ENCODE assay signal across 20 cellular contexts in the genomic region with DNA sequence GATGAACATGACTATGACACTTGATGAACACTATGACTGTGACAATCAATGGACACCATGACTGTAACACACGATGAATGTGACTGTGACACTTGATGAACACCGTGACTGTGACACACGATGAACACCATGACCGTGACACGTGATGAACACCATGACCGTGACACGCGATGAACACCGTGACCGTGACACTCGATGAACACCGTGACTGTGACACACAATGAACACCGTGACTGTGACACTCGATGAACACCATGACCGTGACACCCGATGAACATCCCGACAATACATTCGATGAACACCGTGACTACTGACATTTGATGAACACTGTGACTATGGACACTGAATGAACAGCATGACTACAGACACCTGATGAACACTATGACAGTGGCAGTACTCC. TPM values are rescaled to one million over a fixed set of nuclear protein-coding genes. Genes with fewer than 3 reads are reported as not detected.
DNase-seq lines count a peak whose midpoint lies in the region; ATAC-seq, FAIRE-seq and TF ChIP-seq lines count a peak whose summit lies in the region.
"Had no signal": no experiment of that assay in that cellular context is flagged by ENCODE, and none has a peak within 500 bp of the region (broad histone marks: within the 10 kb centered on the region; RNA-seq: fewer than 3 reads in every experiment).

No MANE protein-coding gene starts in this region.

- H2AFZ ChIP-seq in H1 (ENCODE audit: low read length): no peak overlapping the region

- DNase-seq in GM12891 (ENCODE audit: insufficient read length, low spot score) (no peak), HTR-8/SVneo (ENCODE audit: insufficient read length, low spot score) (no peak), H1 (ENCODE audit: low read depth in 1 of 2, low spot score in 2 of 2) (no peak), urothelium cell line (ENCODE audit: low spot score) (no peak), SJCRH30 (no peak)
- DNase-seq in activated T-cell treated with anti-CD3 and anti-CD28 coated beads, Interleukin-2, amount 50 U/mL, for 4 hours: no peak
- DNase-seq: 8988T; CD4-positive, alpha-beta memory T cell; DMS153; DMS79; GDM1 had no signal

- H3K79me1 ChIP-seq in H1 (ENCODE audit: low read depth, low read length): no peaks in the 10 kb centered on the region

- no peak overlapping the region for H3K4ac ChIP-seq in H1 (replicated peaks; ENCODE audit: insufficient read length, low read depth, low read length)

- no peaks in the 10 kb centered on the region for H4K20me1 ChIP-seq in H1 (replicated peaks in 1 of 2; ENCODE audit: control insufficient read depth in 1 of 2, insufficient read depth in 2 of 2, low read length in 2 of 2)
- H4K20me1 ChIP-seq: BLaER1 had no signal

- H3K9ac ChIP-seq in H1 (replicated peaks in 1 of 4; ENCODE audit: extremely low read depth in 1 of 4, low read depth in 3 of 4, low read length in 3 of 4): peak overlapping the region in 1 of 4 experiments; percentile 45; a peak in 1 of 7 replicates
- H3K9ac ChIP-seq: BLaER1 had no signal

- no peak overlapping the region for H2BK5ac ChIP-seq in H1 (ENCODE audit: low read depth, low read length)

- H3K9me3 Mint-ChIP-seq in activated T-cell treated with anti-CD3 and anti-CD28 coated beads, Interleukin-2, amount 50 U/mL, for 4 hours: no peaks in the 10 kb centered on the region
- H3K9me3 Mint-ChIP-seq: CD4-positive, alpha-beta memory T cell had no signal

- H2BK20ac ChIP-seq in H1 (ENCODE audit: low read length): no peak overlapping the region

- TF ChIP-seq EP300 in H1 (IDR thresholded peaks at IDR 0.05; ENCODE audit: borderline replicate concordance in 1 of 2, low read depth in 2 of 2, low read length in 2 of 2): no peak

- H3K4me3 ChIP-seq in H1 (ENCODE audit: extremely low read depth in 1 of 4, insufficient read depth in 2 of 4, low read depth in 3 of 4, low read length in 4 of 4) (no peak overlapping the region), SJCRH30 (no peak overlapping the region)
- H3K4me3 ChIP-seq: BLaER1, HAP-1 had no signal

- H2BK15ac ChIP-seq in H1 (ENCODE audit: low read length): no peak overlapping the region

- H3K23me2 ChIP-seq in H1 (ENCODE audit: low read depth, low read length): no peaks in the 10 kb centered on the region

- peak; percentile 93 for FAIRE-seq in GM12891 (lab: Jason Lieb, UNC)
- FAIRE-seq in HTR-8/SVneo (lab: Jason Lieb, UNC): peak; percentile 91
- FAIRE-seq in H1 (lab: Jason Lieb, UNC): peak; percentile 7
- peak; percentile 89 for FAIRE-seq in urothelium cell line (lab: Jason Lieb, UNC)
- FAIRE-seq: GM19239 had no signal

- no peak overlapping the region for H4K5ac ChIP-seq in H1 (ENCODE audit: insufficient read length, low read depth, low read length)

- H3K23ac ChIP-seq in H1 (ENCODE audit: insufficient read length): no peak overlapping the region

- 93% methylated on average over 19 of the region's 19 CpGs; no CpG with 5 or more reads in 1 of the 2 experiments for WGBS in H1 (ENCODE audit: extremely low coverage in 1 of 2, insufficient coverage in 1 of 2, insufficient read length in 1 of 2, insufficient replicate concordance in 2 of 2, low coverage in 1 of 2, low lambda C conversion rate in 2 of 2, missing lambda C conversion rate in 1 of 2), 2 experiments

- no peak overlapping the region for H3K4me3 Mint-ChIP-seq in activated T-cell treated with anti-CD3 and anti-CD28 coated beads, Interleukin-2, amount 50 U/mL, for 4 hours
- H3K4me3 Mint-ChIP-seq: CD14-positive monocyte; CD4-positive, alpha-beta memory T cell had no signal

- no peaks in the 10 kb centered on the region for H3K27me3 ChIP-seq in H1 (replicated peaks in 1 of 4; ENCODE audit: control insufficient read depth in 3 of 4, extremely low read depth in 1 of 4, insufficient read depth in 3 of 4, low read length in 3 of 4)
- H3K27me3 ChIP-seq in SJCRH30: no peaks in the 10 kb centered on the region
- H3K27me3 ChIP-seq: BLaER1 had no signal

- H3K4me2 ChIP-seq in H1 (ENCODE audit: insufficient read depth in 1 of 2, low read depth in 2 of 2, low read length in 2 of 2): no peak overlapping the region
- H3K4me2 ChIP-seq: BLaER1 had no signal

- POLR2A ChIA-PET in H1 (lab: Charles Lee; ENCODE audit: partially characterized antibody): interaction anchor here (1.6 kb wide), 1 partner anchor 16 kb away, joined by 3 read pairs; no protein-coding TSS in a partner anchor

- H3K4me1 Mint-ChIP-seq in activated T-cell treated with anti-CD3 and anti-CD28 coated beads, Interleukin-2, amount 50 U/mL, for 4 hours (ENCODE audit: low read depth): no peaks in the 10 kb centered on the region
- H3K4me1 Mint-ChIP-seq: CD14-positive monocyte had no signal

- no peak overlapping the region for H2BK12ac ChIP-seq in H1 (ENCODE audit: low read depth, low read length)

- no peak for TF ChIP-seq RAD21 in H1 (IDR thresholded peaks at IDR 0.05 in 1 of 2, conservative IDR thresholded peaks at IDR 0.05 in 1 of 2; ENCODE audit: low read depth in 2 of 2, low read length in 2 of 2)

- no peak overlapping the region for H2BK120ac ChIP-seq in H1 (replicated peaks; ENCODE audit: low read depth, low read length)

- H3K27me3 Mint-ChIP-seq in activated T-cell treated with anti-CD3 and anti-CD28 coated beads, Interleukin-2, amount 50 U/mL, for 4 hours (ENCODE audit: low read depth): no peaks in the 10 kb centered on the region

- no peak overlapping the region for H3K56ac ChIP-seq in H1 (replicated peaks; ENCODE audit: insufficient read length, low read depth, low read length)

- TF ChIP-seq CTCF in H1 (IDR thresholded peaks at IDR 0.05; ENCODE audit: control extremely low read depth in 1 of 3, insufficient read depth in 1 of 3, low read depth in 1 of 3, low read length in 3 of 3): no peak

- no peaks in the 10 kb centered on the region for H3K36me3 Mint-ChIP-seq in activated T-cell treated with anti-CD3 and anti-CD28 coated beads, Interleukin-2, amount 50 U/mL, for 4 hours (ENCODE audit: insufficient read depth)
- H3K36me3 Mint-ChIP-seq: CD14-positive monocyte; CD4-positive, alpha-beta memory T cell had no signal

- no peak overlapping the region for H4K91ac ChIP-seq in H1 (replicated peaks; ENCODE audit: insufficient read length, low read length)

- CTCF ChIA-PET in H1 (lab: Charles Lee; ENCODE audit: partially characterized antibody): no interaction called here

- H3K27ac ChIP-seq in H1 (ENCODE audit: low read depth, low read length): no peak overlapping the region
- H3K27ac ChIP-seq in SJCRH30: no peak overlapping the region
- H3K27ac ChIP-seq: BLaER1, HL-60 had no signal

- no peak overlapping the region for H4K8ac ChIP-seq in H1 (ENCODE audit: extremely low read depth, insufficient read depth, low read length)

- H3K36me3 ChIP-seq in H1 (ENCODE audit: control insufficient read depth in 2 of 4, insufficient read depth in 4 of 4, low read length in 3 of 4) (no peaks in the 10 kb centered on the region), SJCRH30 (no peaks in the 10 kb centered on the region)
- H3K36me3 ChIP-seq: BLaER1, HAP-1 had no signal

- TF ChIP-seq POLR2A in GM12891 (IDR thresholded peaks at IDR 0.05; ENCODE audit: low read depth, low read length) (no peak), H1 (IDR thresholded peaks at IDR 0.05; ENCODE audit: control extremely low read depth in 1 of 2, low read depth in 2 of 2, low read length in 2 of 2) (no peak)

- ATAC-seq in activated T-cell treated with anti-CD3 and anti-CD28 coated beads, Interleukin-2, amount 50 U/mL, for 4 hours: no peak
- ATAC-seq in HG02763 (IDR thresholded peaks at IDR 0.05; ENCODE audit: unreplicated experiment): no peak

- H2AK5ac ChIP-seq in H1 (ENCODE audit: low read depth, low read length): 0 out of 2 replicates have a peak overlapping the region, but pooled peaks have one; percentile 68

- no peaks in the 10 kb centered on the region for H3K79me2 ChIP-seq in H1 (ENCODE audit: control insufficient read depth in 1 of 2, insufficient read depth in 2 of 2, low read length in 2 of 2)

- H3K9me3 ChIP-seq in H1 (ENCODE audit: insufficient read depth in 2 of 2, low read depth in 1 of 2, low read length in 1 of 2) (peaks cover 6 to 11% of the 10 kb centered on the region in 2 experiments), SJCRH30 (replicated peaks) (no peaks in the 10 kb centered on the region)

- H3K4me1 ChIP-seq in H1 (replicated peaks in 1 of 4; ENCODE audit: control insufficient read depth in 3 of 4, insufficient read depth in 4 of 4, low read length in 3 of 4) (no peaks in the 10 kb centered on the region), SJCRH30 (no peaks in the 10 kb centered on the region)
- H3K4me1 ChIP-seq: HAP-1 had no signal

- no peak overlapping the region for H3K18ac ChIP-seq in H1 (ENCODE audit: extremely low read depth, low read length)

- no peak overlapping the region for H3K14ac ChIP-seq in H1 (ENCODE audit: insufficient read length)

RNA-seq across cellular contexts. Expression of a gene that starts 30.9 kb away (rescaled TPM):
- 0.26 TPM for polyA plus RNA-seq in GM12891 (2012; ENCODE audit: low read depth, missing spikeins)
- 14.5 TPM in 2 replicates for total RNA-seq in H1 (2021; fragmentation: NEBNext Ultra II Directional; extraction: Animal tissue kit (Norgen Biotek cat#: 25700))
- polyA plus RNA-seq in H1 (2011; rRNA removed): 28.4 and 42.5 TPM in 2 replicates
- polyA plus RNA-seq in H1 (2011; cell fraction: cytosol; rRNA removed): 20.9 TPM
- 28.1 TPM for polyA plus RNA-seq in H1 (2011; cell fraction: nucleus; rRNA removed)
- polyA plus RNA-seq in H1 (2012, experiment 1 of 2): 17.8 to 26.7 TPM (median 25.0 TPM) in 4 replicates
- 35.4 TPM for polyA plus RNA-seq in H1 (2012, experiment 2 of 2)
- 12.4 TPM for polyA plus RNA-seq in H1 (2013, experiment 1 of 2)
- 12.8 TPM for polyA plus RNA-seq in H1 (2013, experiment 2 of 2)
- 5.7 and 8.8 TPM in 2 replicates for polyA minus RNA-seq in H1 (2011; rRNA and poly(A)+ RNA removed)
- 12.0 TPM for polyA minus RNA-seq in H1 (2011; cell fraction: cytosol; rRNA and poly(A)+ RNA removed)
- 13.1 TPM for polyA minus RNA-seq in H1 (2011; cell fraction: nucleus; rRNA and poly(A)+ RNA removed)
- total RNA-seq in activated T-cell treated with anti-CD3 and anti-CD28 coated beads, Interleukin-2, amount 50 U/mL, for 4 hours: 1 to 10 TPM in 1 of 3 donors, under 1 TPM in 2; 0.53 to 1.1 (median 0.90) TPM
- not detected in 2 replicates for total RNA-seq in SJCRH30 (2014; rRNA removed; shearing (Covaris generic))
- total RNA-seq: H4, HT1080 had no signal
- polyA plus RNA-seq: AG04450, CD14-positive monocyte had no signal

RNA-seq across cellular contexts. Expression of a gene that starts 42.6 kb away (rescaled TPM):
- 0.15 TPM for polyA plus RNA-seq in GM12891 (2012; ENCODE audit: low read depth, missing spikeins)
- total RNA-seq in H1 (2021; fragmentation: NEBNext Ultra II Directional; extraction: Animal tissue kit (Norgen Biotek cat#: 25700)): 31.6 and 33.8 TPM in 2 replicates
- polyA plus RNA-seq in H1 (2011; rRNA removed): 24.4 and 31.6 TPM in 2 replicates
- 26.5 TPM for polyA plus RNA-seq in H1 (2011; cell fraction: cytosol; rRNA removed)
- 34.4 TPM for polyA plus RNA-seq in H1 (2011; cell fraction: nucleus; rRNA removed)
- polyA plus RNA-seq in H1 (2012, experiment 1 of 2): 28.1 to 33.8 TPM (median 30.3 TPM) in 4 replicates
- 27.7 TPM for polyA plus RNA-seq in H1 (2012, experiment 2 of 2)
- 26.2 TPM for polyA plus RNA-seq in H1 (2013, experiment 1 of 2)
- 27.0 TPM for polyA plus RNA-seq in H1 (2013, experiment 2 of 2)
- polyA minus RNA-seq in H1 (2011; rRNA and poly(A)+ RNA removed): 26.5 and 34.8 TPM in 2 replicates
- polyA minus RNA-seq in H1 (2011; cell fraction: cytosol; rRNA and poly(A)+ RNA removed): 35.7 TPM
- polyA minus RNA-seq in H1 (2011; cell fraction: nucleus; rRNA and poly(A)+ RNA removed): 29.4 TPM
- not detected for total RNA-seq in activated T-cell treated with anti-CD3 and anti-CD28 coated beads, Interleukin-2, amount 50 U/mL, for 4 hours
- not detected in 2 replicates for total RNA-seq in SJCRH30 (2014; rRNA removed; shearing (Covaris generic))
- total RNA-seq: CD4-positive, alpha-beta memory T cell; H4; HT1080 had no signal
- polyA plus RNA-seq: CD14-positive monocyte; CD4-positive, alpha-beta memory T cell had no signal

RNA-seq across cellular contexts. Expression of a gene that starts 51.7 kb away (rescaled TPM):
- 2.8 TPM for polyA plus RNA-seq in GM12891 (2012; ENCODE audit: low read depth, missing spikeins)
- total RNA-seq in H1 (2021; fragmentation: NEBNext Ultra II Directional; extraction: Animal tissue kit (Norgen Biotek cat#: 25700)): 21.4 and 21.5 TPM in 2 replicates
- 20.5 and 37.8 TPM in 2 replicates for polyA plus RNA-seq in H1 (2011; rRNA removed)
- polyA plus RNA-seq in H1 (2011; cell fraction: cytosol; rRNA removed): 25.4 TPM
- 41.2 TPM for polyA plus RNA-seq in H1 (2011; cell fraction: nucleus; rRNA removed)
- 10.5 to 20.3 TPM (median 18.1 TPM) in 4 replicates for polyA plus RNA-seq in H1 (2012, experiment 1 of 2)
- 15.0 TPM for polyA plus RNA-seq in H1 (2012, experiment 2 of 2)
- 15.8 TPM for polyA plus RNA-seq in H1 (2013, experiment 1 of 2)
- 15.4 TPM for polyA plus RNA-seq in H1 (2013, experiment 2 of 2)
- polyA minus RNA-seq in H1 (2011; rRNA and poly(A)+ RNA removed): 8.1 and 9.1 TPM in 2 replicates
- polyA minus RNA-seq in H1 (2011; cell fraction: cytosol; rRNA and poly(A)+ RNA removed): 15.0 TPM
- polyA minus RNA-seq in H1 (2011; cell fraction: nucleus; rRNA and poly(A)+ RNA removed): 11.9 TPM
- total RNA-seq in activated T-cell treated with anti-CD3 and anti-CD28 coated beads, Interleukin-2, amount 50 U/mL, for 4 hours: 10 to 100 TPM; 43.1 to 87.6 (median 82.9) TPM
- total RNA-seq in SJCRH30 (2014; rRNA removed; shearing (Covaris generic)): not detected in 2 replicates
- total RNA-seq: HT1080 had no signal
- polyA plus RNA-seq: AG04450 had no signal

Comparison
In these comparisons a context has a peak if more than half of its experiments do, and no peak if none do; other contexts are left out.
1. RNA of a gene that starts 42.6 kb away (total RNA-seq): 31.6 to 33.8 TPM in H1; not detected in activated T-cell treated with anti-CD3 and anti-CD28 coated beads, Interleukin-2, amount 50 U/mL, for 4 hours and not detected in SJCRH30; every median in the first group is over 10 times any median in the second.
2. RNA of a gene that starts 51.7 kb away (total RNA-seq): 43.1 to 87.6 TPM in activated T-cell treated with anti-CD3 and anti-CD28 coated beads, Interleukin-2, amount 50 U/mL, for 4 hours and 21.4 to 21.5 TPM in H1; not detected in SJCRH30; every median in the first group is over 10 times any median in the second.